ENCODE assay signal across 13 cellular contexts in genomic region chr1:31381394-31382287, GRCh38. TPM values are rescaled to one million over a fixed set of nuclear protein-coding genes. Genes with fewer than 3 reads are reported as not detected.
DNase-seq lines count a peak whose midpoint lies in the region; ATAC-seq and TF ChIP-seq lines count a peak whose summit lies in the region.
"Had no signal": no experiment of that assay in that cellular context is flagged by ENCODE, and none has a peak within 500 bp of the region (broad histone marks: within the 10 kb centered on the region; RNA-seq: fewer than 3 reads in every experiment).

No MANE protein-coding gene starts in this region.

- no peak overlapping the region for H3K27ac ChIP-seq in RWPE2 (ENCODE audit: poor library complexity, severe bottlenecking)
- H3K27ac ChIP-seq: pancreas had no signal

- H3K4me3 ChIP-seq in RWPE2 (ENCODE audit: severe bottlenecking) (no peak overlapping the region), foreskin fibroblast (ENCODE audit: low read depth in 1 of 2, low read length in 2 of 2) (no peak overlapping the region)
- H3K4me3 ChIP-seq: pancreas had no signal

- H3K4me3 Mint-ChIP-seq in Calu3 (ENCODE audit: low read depth, unreplicated experiment) (no peak overlapping the region), neural crest cell (no peak overlapping the region)
- H3K4me3 Mint-ChIP-seq: activated CD4-positive, alpha-beta memory T cell treated with anti-CD3 and anti-CD28 coated beads for 36 hours had no signal

- H3K27ac Mint-ChIP-seq in Calu3 (ENCODE audit: unreplicated experiment) (no peak overlapping the region), neural crest cell (ENCODE audit: unreplicated experiment) (peak overlapping the region; percentile 53)
- H3K27ac Mint-ChIP-seq: activated CD4-positive, alpha-beta memory T cell treated with anti-CD3 and anti-CD28 coated beads for 36 hours had no signal

- ATAC-seq in RWPE2 (ENCODE audit: low read depth) (peak; percentile 51), HG03571 (IDR thresholded peaks at IDR 0.05; ENCODE audit: unreplicated experiment) (no peak), HG03108 (IDR thresholded peaks at IDR 0.05; ENCODE audit: unreplicated experiment) (no peak)
- ATAC-seq in activated CD4-positive, CD25-positive, alpha-beta regulatory T cell treated with anti-CD3 and anti-CD28 coated beads, Interleukin-2, amount 50 U/mL, for 24 hours = no peak

- H3K4me1 ChIP-seq in RWPE2 (ENCODE audit: insufficient read depth, poor library complexity, severe bottlenecking) = peaks cover 8% of the 10 kb centered on the region
- H3K4me1 ChIP-seq: pancreas had no signal

- H3K36me3 Mint-ChIP-seq in Calu3 (ENCODE audit: insufficient read depth, unreplicated experiment) = peaks cover 3% of the 10 kb centered on the region
- no peaks in the 10 kb centered on the region for H3K36me3 Mint-ChIP-seq in neural crest cell (ENCODE audit: low read depth)
- H3K36me3 Mint-ChIP-seq: activated CD4-positive, alpha-beta memory T cell treated with anti-CD3 and anti-CD28 coated beads for 36 hours had no signal

- BruUV-seq in Calu3 (replicated peaks; lab: Mats Ljungman, UMichigan) = no TSS peak

- H3K4me1 Mint-ChIP-seq in Calu3 (ENCODE audit: low read depth, unreplicated experiment) (peaks cover 32% of the 10 kb centered on the region), neural crest cell (peaks cover 24% of the 10 kb centered on the region)

- peaks cover 4% of the 10 kb centered on the region for H3K9me3 ChIP-seq in RWPE2 (ENCODE audit: severe bottlenecking)
- H3K9me3 ChIP-seq: pancreas had no signal

- intact Hi-C loops in Calu3 (cut with micrococcal nuclease; ENCODE audit: unreplicated experiment) = no loop called here

- H3K27me3 ChIP-seq in RWPE2 (ENCODE audit: insufficient read depth, poor library complexity, severe bottlenecking) = no peaks in the 10 kb centered on the region
- H3K27me3 ChIP-seq: pancreas had no signal

- peak; percentile 14 for DNase-seq in Calu3
- no peak for DNase-seq in RWPE2 (ENCODE audit: low spot score)
- DNase-seq in foreskin fibroblast = peak; percentile 75 to 90
- no peak for DNase-seq in neural crest cell (ENCODE audit: low read depth, low spot score)
- DNase-seq in NCI-H2227 treated with DMSO at 0.1 percent for 48 hours (lab: John Stamatoyannopoulos, UW) = no peak
- DNase-seq: activated CD4-positive, alpha-beta memory T cell treated with anti-CD3 and anti-CD28 coated beads for 36 hours; hippocampal formation; NCI-H146; pancreas; stimulated activated CD8-positive, alpha-beta memory T cell treated with anti-CD3 and anti-CD28 coated beads, Interleukin-4, amount 100 ng/mL, for 48 hours had no signal

- H3K27me3 Mint-ChIP-seq in Calu3 (ENCODE audit: unreplicated experiment) (no peaks in the 10 kb centered on the region), neural crest cell (ENCODE audit: low read depth) (no peaks in the 10 kb centered on the region)

- CTCF ChIA-PET in Calu3 (lab: Charles Lee) = no interaction called here

- H3K36me3 ChIP-seq in RWPE2 (ENCODE audit: low read depth) = no peaks in the 10 kb centered on the region
- H3K36me3 ChIP-seq: pancreas had no signal

- TF ChIP-seq CTCF in Calu3 (IDR thresholded peaks at IDR 0.05; ENCODE audit: unreplicated experiment) (no peak), RWPE2 (IDR thresholded peaks at IDR 0.05; ENCODE audit: poor library complexity, severe bottlenecking) (no peak), foreskin fibroblast (IDR thresholded peaks at IDR 0.05; ENCODE audit: low read depth, low read length) (no peak), neural crest cell (conservative IDR thresholded peaks at IDR 0.05) (no peak)

- H3K9me3 Mint-ChIP-seq in Calu3 (ENCODE audit: low read depth, unreplicated experiment) (no peaks in the 10 kb centered on the region), neural crest cell (no peaks in the 10 kb centered on the region)
- H3K9me3 Mint-ChIP-seq: activated CD4-positive, alpha-beta memory T cell treated with anti-CD3 and anti-CD28 coated beads for 36 hours had no signal

RNA-seq across cellular contexts. Expression of gene FABP3, which starts 8.8 kb away (rescaled TPM):
- total RNA-seq in Calu3 (2022) (not detected in 2 replicates), neural crest cell (13.6 and 14.0 TPM in 2 replicates)
- total RNA-seq: activated CD4-positive, alpha-beta memory T cell treated with anti-CD3 and anti-CD28 coated beads for 36 hours had no signal

RNA-seq across cellular contexts. Expression of gene SERINC2, which starts 31.4 kb away (rescaled TPM):
- total RNA-seq in Calu3 (2022) (67.7 and 79.8 TPM in 2 replicates), neural crest cell (20.4 and 21.4 TPM in 2 replicates)

Comparison
In these comparisons a context has a peak if more than half of its experiments do, and no peak if none do; other contexts are left out.
1. DNase-seq: peak in Calu3 (single experiment) and foreskin fibroblast (2 of 2); none in RWPE2 (single experiment), neural crest cell (single experiment) and NCI-H2227 treated with DMSO at 0.1 percent for 48 hours (single experiment).
2. RNA of gene FABP3, which starts 8.8 kb away (total RNA-seq): 13.6 to 14.0 TPM in neural crest cell; not detected in Calu3; every median in the first group is over 10 times any median in the second.